Comparison of ENCODE assay signal across 18 cellular contexts in genomic region chr5:162786234-162786633, GRCh38.
DNase-seq lines count a peak whose midpoint lies in the region; ATAC-seq and TF ChIP-seq lines count a peak whose summit lies in the region.
"Had no signal": no experiment of that assay in that cellular context is flagged by ENCODE, and none has a peak within 500 bp of the region (broad histone marks: within the 10 kb centered on the region; RNA-seq: fewer than 3 reads in every experiment).

No MANE protein-coding gene starts in this region.

- DNase-seq in DND-41 (no peak), MV-4-11 (lab: John Stamatoyannopoulos, UW) (peak; percentile 17), RPMI7951 (ENCODE audit: low read depth) (peak; percentile 11), mesendoderm (peak; percentile 18), NCI-H2081 treated with DMSO at 0.1 percent for 48 hours (lab: John Stamatoyannopoulos, UW) (no peak), right cardiac atrium (no peak)
- DNase-seq: CD4-positive, alpha-beta memory T cell; HCEC 1CT; KG1; NCI-H1105 treated with DMSO at 0.1 percent for 48 hours; NCI-H1694 treated with DMSO at 0.1 percent for 48 hours; NCI-H226; NCI-H69; NK-92 treated with Interleukin-12 subunit alpha and Interleukin-12 subunit beta, amount 100 ng/mL, for 24 hours; Right ventricle myocardium superior had no signal

- H2BK15ac ChIP-seq in mesendoderm (replicated peaks; ENCODE audit: low read depth) = no peak overlapping the region

- H3K9me3 ChIP-seq in DND-41 (ENCODE audit: insufficient read depth, low read length, severe bottlenecking) = no peaks in the 10 kb centered on the region
- no peaks in the 10 kb centered on the region for H3K9me3 ChIP-seq in right cardiac atrium (ENCODE audit: control insufficient read depth, low read length)

- no peaks in the 10 kb centered on the region for H3K36me3 ChIP-seq in DND-41 (ENCODE audit: insufficient read depth, low read length)
- no peaks in the 10 kb centered on the region for H3K36me3 ChIP-seq in mesendoderm (ENCODE audit: control insufficient read depth, insufficient read depth, low read length)

- no CpG with 5 or more reads among the region's 1 CpG for WGBS in mesendoderm (ENCODE audit: extremely low coverage, insufficient coverage, low lambda C conversion rate)
- 83% methylated on average over 1 of the region's 1 CpG for WGBS in right cardiac atrium

- H3K27me3 ChIP-seq in DND-41 (ENCODE audit: insufficient read depth, low read length, poor library complexity) = no peaks in the 10 kb centered on the region
- H3K27me3 ChIP-seq in mesendoderm (ENCODE audit: insufficient read depth, low read length, poor library complexity) = no peaks in the 10 kb centered on the region
- H3K27me3 ChIP-seq in right cardiac atrium (ENCODE audit: control insufficient read depth, insufficient read depth) = no peaks in the 10 kb centered on the region

- H3K9ac ChIP-seq in DND-41 (ENCODE audit: low read depth, low read length) (no peak overlapping the region), mesendoderm (ENCODE audit: low read length) (no peak overlapping the region)

- no peaks in the 10 kb centered on the region for H3K79me2 ChIP-seq in DND-41 (ENCODE audit: insufficient read depth, low read length)
- H3K79me2 ChIP-seq in mesendoderm (ENCODE audit: control insufficient read depth, insufficient read depth, low read length) = no peaks in the 10 kb centered on the region

- no peak overlapping the region for H4K8ac ChIP-seq in mesendoderm (ENCODE audit: low read depth, low read length)

- TF ChIP-seq CTCF in DND-41 (IDR thresholded peaks at IDR 0.05; ENCODE audit: borderline replicate concordance, extremely low read depth, low read length, poor library complexity, severe bottlenecking) = peak; percentile 6

- no peaks in the 10 kb centered on the region for H3K79me1 ChIP-seq in mesendoderm (ENCODE audit: low read length)

- H3K4me2 ChIP-seq in DND-41 (ENCODE audit: insufficient read depth, low read length) (no peak overlapping the region), mesendoderm (ENCODE audit: low read length) (no peak overlapping the region)

- H2BK5ac ChIP-seq in mesendoderm (ENCODE audit: low read length) = no peak overlapping the region

- H3K23ac ChIP-seq in mesendoderm (ENCODE audit: low read length) = no peak overlapping the region

- H3K18ac ChIP-seq in mesendoderm (ENCODE audit: low read length) = no peak overlapping the region

- H3K27ac ChIP-seq in DND-41 (ENCODE audit: low read length) = no peak overlapping the region
- no peak overlapping the region for H3K27ac ChIP-seq in mesendoderm (ENCODE audit: low read depth, low read length)
- no peak overlapping the region for H3K27ac ChIP-seq in right cardiac atrium (ENCODE audit: low read length)

- no peak overlapping the region for H2AK5ac ChIP-seq in mesendoderm (ENCODE audit: low read length)

- H3K4me3 ChIP-seq in DND-41 (ENCODE audit: low read depth in 1 of 2, low read length in 2 of 2) (no peak overlapping the region), mesendoderm (ENCODE audit: low read length) (no peak overlapping the region), right cardiac atrium (ENCODE audit: low read length) (no peak overlapping the region)

- H3K4me1 ChIP-seq in DND-41 (ENCODE audit: insufficient read depth, low read length) (no peaks in the 10 kb centered on the region), mesendoderm (ENCODE audit: control insufficient read depth, low read depth, low read length) (no peaks in the 10 kb centered on the region), right cardiac atrium (ENCODE audit: control insufficient read depth, insufficient read depth, low read length) (no peaks in the 10 kb centered on the region)

- no peak overlapping the region for H4K5ac ChIP-seq in mesendoderm (ENCODE audit: low read length)

- H3K4ac ChIP-seq in mesendoderm (ENCODE audit: low read depth, low read length) = no peak overlapping the region

- ATAC-seq in DND-41 (ENCODE audit: insufficient read depth, low read depth) (no peak), GM21515 (IDR thresholded peaks at IDR 0.05; ENCODE audit: unreplicated experiment) (no peak), right cardiac atrium (no peak)
- ATAC-seq: HepG2, SK-N-SH treated with all-trans-retinoic acid at 6 μM for 48 hours had no signal

- no peak overlapping the region for H2AFZ ChIP-seq in DND-41 (ENCODE audit: low read depth, low read length)

- H2BK120ac ChIP-seq in mesendoderm (ENCODE audit: low read depth, low read length) = no peak overlapping the region

- intact Hi-C loops in right cardiac atrium (cut with DNase I) = no loop called here

- H3K56ac ChIP-seq in mesendoderm (ENCODE audit: low read length) = no peak overlapping the region

- no peaks in the 10 kb centered on the region for H4K20me1 ChIP-seq in DND-41 (ENCODE audit: insufficient read depth, low read length)

Comparison
In these comparisons a context has a peak if more than half of its experiments do, and no peak if none do; other contexts are left out.
1. DNase-seq: peak in MV-4-11 (single experiment), RPMI7951 (single experiment) and mesendoderm (single experiment); none in DND-41 (single experiment), NCI-H2081 treated with DMSO at 0.1 percent for 48 hours (single experiment) and right cardiac atrium (0 of 3).